8 cellular contexts compared by ENCODE assay signal in genomic region chr15:43187544-43188155, GRCh38. TPM values are rescaled to one million over a fixed set of nuclear protein-coding genes. Genes with fewer than 3 reads are reported as not detected.
A peak's percentile ranks its signal among the peaks of the same experiment; 100 is the strongest.
DNase-seq lines count a peak whose midpoint lies in the region; ATAC-seq, FAIRE-seq and TF ChIP-seq lines count a peak whose summit lies in the region.

No MANE protein-coding gene starts in this region.

- H3K4me1 ChIP-seq in DND-41 (ENCODE audit: insufficient read depth, low read length) (peaks cover 30% of the 10 kb centered on the region), body of pancreas (peaks cover 27% of the 10 kb centered on the region), lower lobe of right lung (peaks cover 28% of the 10 kb centered on the region)

- peaks cover 40% of the 10 kb centered on the region for H3K36me3 ChIP-seq in DND-41 (ENCODE audit: insufficient read depth, low read length)
- H3K36me3 ChIP-seq in body of pancreas (replicated peaks in 1 of 2; ENCODE audit: insufficient read depth in 1 of 2, low read depth in 2 of 2): peaks cover 9 to 14% of the 10 kb centered on the region in 2 donors
- H3K36me3 ChIP-seq in lower lobe of right lung: peaks cover 60% of the 10 kb centered on the region

- no peak for TF ChIP-seq POLR2A in body of pancreas (IDR thresholded peaks at IDR 0.05)
- TF ChIP-seq POLR2A in GM12891 (IDR thresholded peaks at IDR 0.05; ENCODE audit: low read depth, low read length): no peak

- peak; percentile 72 for TF ChIP-seq CTCF in DND-41 (IDR thresholded peaks at IDR 0.05; ENCODE audit: borderline replicate concordance, extremely low read depth, low read length, poor library complexity, severe bottlenecking)
- peak in 6 of 7 experiments; percentile 29 to 46 (median 44) for TF ChIP-seq CTCF in body of pancreas (IDR thresholded peaks at IDR 0.05)
- TF ChIP-seq CTCF in lower lobe of right lung (IDR thresholded peaks at IDR 0.05): peak; percentile 62

- WGBS in body of pancreas, 2 donors: 59 to 63% methylated on average over 2 of the region's 2 CpGs

- H3K27ac ChIP-seq in DND-41 (ENCODE audit: low read length) (no peak overlapping the region), body of pancreas (no peak overlapping the region), lower lobe of right lung (no peak overlapping the region)

- intact Hi-C loops in body of pancreas (cut with DNase I): no loop called here
- intact Hi-C loops in lower lobe of right lung (cut with DNase I): no loop called here

- peaks cover 17% of the 10 kb centered on the region for H3K79me2 ChIP-seq in DND-41 (ENCODE audit: insufficient read depth, low read length)

- no peaks in the 10 kb centered on the region for H4K20me1 ChIP-seq in DND-41 (ENCODE audit: insufficient read depth, low read length)

- no peak overlapping the region for H3K9ac ChIP-seq in DND-41 (ENCODE audit: low read depth, low read length)

- H3K9me3 ChIP-seq in DND-41 (ENCODE audit: insufficient read depth, low read length, severe bottlenecking): no peaks in the 10 kb centered on the region
- H3K9me3 ChIP-seq in body of pancreas: no peaks in the 10 kb centered on the region
- no peaks in the 10 kb centered on the region for H3K9me3 ChIP-seq in lower lobe of right lung

- H3K4me2 ChIP-seq in DND-41 (ENCODE audit: insufficient read depth, low read length): peak overlapping the region; percentile 16

- H3K4me3 ChIP-seq in DND-41 (ENCODE audit: low read depth in 1 of 2, low read length in 2 of 2) (no peak overlapping the region), body of pancreas (no peak overlapping the region), lower lobe of right lung (no peak overlapping the region)

- DNase-seq in A172 (ENCODE audit: low spot score): peak; percentile 30
- no peak for DNase-seq in DND-41
- DNase-seq in NCI-H446 treated with DMSO at 0.1 percent for 48 hours (lab: John Stamatoyannopoulos, UW): peak; percentile 16
- DNase-seq in body of pancreas: peak in 1 of 4 donors; percentile 12
- no peak for DNase-seq in lower lobe of right lung
- DNase-seq in GM12891 (ENCODE audit: insufficient read length, low spot score): no peak
- no peak for DNase-seq in T-helper 9 cell

- no peaks in the 10 kb centered on the region for H3K27me3 ChIP-seq in DND-41 (ENCODE audit: insufficient read depth, low read length, poor library complexity)
- no peaks in the 10 kb centered on the region for H3K27me3 ChIP-seq in body of pancreas
- H3K27me3 ChIP-seq in lower lobe of right lung (ENCODE audit: low read depth): no peaks in the 10 kb centered on the region

- no peak for FAIRE-seq in GM12891 (lab: Jason Lieb, UNC)

- ATAC-seq in DND-41 (ENCODE audit: insufficient read depth, low read depth) (no peak), body of pancreas (no peak), lower lobe of right lung (no peak), GM19467 (IDR thresholded peaks at IDR 0.05; ENCODE audit: unreplicated experiment) (no peak)

- no peak overlapping the region for H2AFZ ChIP-seq in DND-41 (ENCODE audit: low read depth, low read length)

TF ChIP-seq in GM12891, 5 proteins besides CTCF, POLR2A, EP300 and RAD21:
- TF ChIP-seq POLR2AphosphoS5 (IDR thresholded peaks at IDR 0.05; ENCODE audit: low read depth, low read length): no peak
- TF ChIP-seq PAX5 (IDR thresholded peaks at IDR 0.05; ENCODE audit: insufficient read depth, low read length, severe bottlenecking): no peak
- TF ChIP-seq POU2F2 (IDR thresholded peaks at IDR 0.05; ENCODE audit: low read depth, low read length): no peak
- TF ChIP-seq SPI1 (IDR thresholded peaks at IDR 0.05; ENCODE audit: low read depth, low read length): no peak
- no peak for TF ChIP-seq TAF1 (IDR thresholded peaks at IDR 0.05; ENCODE audit: low read depth, low read length)

RNA-seq across cellular contexts. Expression of gene CCNDBP1, which starts 2.4 kb away (rescaled TPM):
- 90.6 and 92.1 TPM in 2 replicates for total RNA-seq in A172 (2014; rRNA removed; shearing (Covaris generic))
- total RNA-seq in body of pancreas (10 to 100 TPM; 15.5 to 37.1 TPM), lower lobe of right lung (71.0 TPM)
- 49.6 TPM for polyA plus RNA-seq in GM12891 (2012; ENCODE audit: low read depth, missing spikeins)

RNA-seq across cellular contexts. Expression of gene EPB42, which starts 33.2 kb away (rescaled TPM):
- total RNA-seq in A172 (2014; rRNA removed; shearing (Covaris generic)): not detected in 2 replicates
- total RNA-seq in body of pancreas: not detected
- not detected for total RNA-seq in lower lobe of right lung
- polyA plus RNA-seq in GM12891 (2012; ENCODE audit: low read depth, missing spikeins): not detected

RNA-seq across cellular contexts. Expression of gene TMEM62, which starts 54.3 kb away (rescaled TPM):
- total RNA-seq in A172 (2014; rRNA removed; shearing (Covaris generic)): 23.4 and 39.2 TPM in 2 replicates
- total RNA-seq in body of pancreas (10 to 100 TPM; 16.1 to 71.9 TPM), lower lobe of right lung (26.2 TPM)
- 6.9 TPM for polyA plus RNA-seq in GM12891 (2012; ENCODE audit: low read depth, missing spikeins)

Comparison
In these comparisons a context has a peak if more than half of its experiments do, and no peak if none do; other contexts are left out.
1. DNase-seq: peak in A172 (single experiment) and NCI-H446 treated with DMSO at 0.1 percent for 48 hours (single experiment); none in DND-41 (single experiment), lower lobe of right lung (single experiment), GM12891 (single experiment) and T-helper 9 cell (single experiment).
2. Peak in every context shown above with its lines, with median percentiles within 50 percentile points of each other: CTCF ChIP-seq.